15 cellular contexts compared by ENCODE assay signal in the genomic region with DNA sequence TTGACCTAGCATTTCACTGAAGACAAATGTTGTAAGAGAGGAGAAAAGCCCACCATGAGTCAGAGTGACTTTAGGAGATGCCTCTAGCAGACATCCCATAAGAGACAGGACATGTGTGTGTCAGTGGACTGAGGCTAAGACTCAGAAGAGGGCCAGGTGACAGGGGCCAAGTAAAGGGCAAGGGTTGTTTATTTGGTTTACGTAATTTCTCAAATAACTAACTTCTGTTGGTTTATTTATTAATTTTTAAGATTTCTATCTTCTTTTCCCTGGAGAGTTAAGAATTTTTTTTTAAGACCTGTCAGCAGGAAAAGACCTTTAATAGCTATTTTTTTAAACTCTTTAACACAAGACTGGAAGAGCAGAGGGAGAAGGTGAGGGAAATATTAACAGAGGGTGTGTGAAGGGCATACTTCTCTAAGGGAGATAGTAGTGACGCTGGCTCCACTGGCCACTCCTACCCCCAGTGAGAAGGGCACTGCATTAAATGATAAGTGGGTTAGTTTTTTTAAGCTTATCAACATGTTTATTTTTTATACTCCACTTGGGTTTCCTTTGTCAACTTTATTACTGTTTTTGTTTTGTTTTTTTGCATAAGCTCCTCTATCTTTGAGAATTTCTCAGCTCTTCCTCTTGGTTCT. TPM values are rescaled to one million over a fixed set of nuclear protein-coding genes. Genes with fewer than 3 reads are reported as not detected.
DNase-seq lines count a peak whose midpoint lies in the region; TF ChIP-seq lines count a peak whose summit lies in the region.
"Had no signal": no experiment of that assay in that cellular context is flagged by ENCODE, and none has a peak within 500 bp of the region (broad histone marks: within the 10 kb centered on the region; RNA-seq: fewer than 3 reads in every experiment).

No MANE protein-coding gene starts in this region.

- no peaks in the 10 kb centered on the region for H3K9me3 Mint-ChIP-seq in activated CD4-positive, alpha-beta T cell treated with anti-CD3 and anti-CD28 coated beads, Interleukin-2, amount 10 ng/mL, durations not matched to agents 24 days and 14 days
- no peaks in the 10 kb centered on the region for H3K9me3 Mint-ChIP-seq in activated naive CD8-positive, alpha-beta T cell (ENCODE audit: low read depth)
- H3K9me3 Mint-ChIP-seq in nephron = no peaks in the 10 kb centered on the region

- H3K27me3 Mint-ChIP-seq in activated CD4-positive, alpha-beta T cell treated with anti-CD3 and anti-CD28 coated beads, Interleukin-2, amount 10 ng/mL, durations not matched to agents 24 days and 14 days = no peaks in the 10 kb centered on the region
- no peaks in the 10 kb centered on the region for H3K27me3 Mint-ChIP-seq in activated naive CD8-positive, alpha-beta T cell
- peaks cover 11% of the 10 kb centered on the region for H3K27me3 Mint-ChIP-seq in nephron (ENCODE audit: low read depth)

- peak overlapping the region; percentile 56 for H3K27ac Mint-ChIP-seq in activated CD4-positive, alpha-beta T cell treated with anti-CD3 and anti-CD28 coated beads, Interleukin-2, amount 10 ng/mL, durations not matched to agents 24 days and 14 days
- peak overlapping the region; percentile 77 for H3K27ac Mint-ChIP-seq in activated naive CD8-positive, alpha-beta T cell
- peak overlapping the region in 2 of 3 experiments; percentile 24 to 89 for H3K27ac Mint-ChIP-seq in nephron

- intact Hi-C loops in activated CD4-positive, alpha-beta T cell treated with anti-CD3 and anti-CD28 coated beads, Interleukin-2, amount 10 ng/mL, durations not matched to agents 24 days and 14 days (cut with micrococcal nuclease) = no loop called here

- no peak for DNase-seq in activated CD4-positive, alpha-beta T cell treated with anti-CD3 and anti-CD28 coated beads, Interleukin-2, amount 10 ng/mL, durations not matched to agents 24 days and 14 days
- DNase-seq in activated CD4-positive, alpha-beta T cell treated with anti-CD3 and anti-CD28 coated beads for 1 hour = no peak
- no peak for DNase-seq in NCI-H345 (lab: John Stamatoyannopoulos, UW)
- no peak for DNase-seq in DMS79 (lab: John Stamatoyannopoulos, UW)
- DNase-seq: activated gamma-delta T cell treated with Interleukin-2 at 50 U/mL for 16 hours, colonic mucosa, DMS153, HCEC 1CT, NCI-H1092 treated with DMSO at 0.1 percent for 48 hours, NCI-H526, sigmoid colon, tibial artery had no signal

- H3K4me3 Mint-ChIP-seq in activated CD4-positive, alpha-beta T cell treated with anti-CD3 and anti-CD28 coated beads, Interleukin-2, amount 10 ng/mL, durations not matched to agents 24 days and 14 days = peak overlapping the region; percentile 68
- H3K4me3 Mint-ChIP-seq in activated naive CD8-positive, alpha-beta T cell = peak overlapping the region; percentile 73
- peak overlapping the region; percentile 35 to 67 (median 57) for H3K4me3 Mint-ChIP-seq in nephron

- peaks cover 68% of the 10 kb centered on the region for H3K36me3 Mint-ChIP-seq in activated CD4-positive, alpha-beta T cell treated with anti-CD3 and anti-CD28 coated beads, Interleukin-2, amount 10 ng/mL, durations not matched to agents 24 days and 14 days (ENCODE audit: low read depth)
- H3K36me3 Mint-ChIP-seq in activated naive CD8-positive, alpha-beta T cell = peaks cover 38% of the 10 kb centered on the region
- peaks cover 26% of the 10 kb centered on the region for H3K36me3 Mint-ChIP-seq in nephron (ENCODE audit: low read depth)

- TF ChIP-seq CTCF in nephron (IDR thresholded peaks at IDR 0.05; ENCODE audit: unreplicated experiment in 3 of 3) = no peak

- H3K4me1 Mint-ChIP-seq in activated CD4-positive, alpha-beta T cell treated with anti-CD3 and anti-CD28 coated beads, Interleukin-2, amount 10 ng/mL, durations not matched to agents 24 days and 14 days = peaks cover 61% of the 10 kb centered on the region
- peaks cover 69% of the 10 kb centered on the region for H3K4me1 Mint-ChIP-seq in activated naive CD8-positive, alpha-beta T cell (ENCODE audit: low read depth)
- peaks cover 16% of the 10 kb centered on the region for H3K4me1 Mint-ChIP-seq in nephron

RNA-seq across cellular contexts. Expression of a gene that starts 3.5 kb away (rescaled TPM):
- 155 and 158 TPM in 2 replicates for total RNA-seq in activated CD4-positive, alpha-beta T cell treated with anti-CD3 and anti-CD28 coated beads, Interleukin-2, amount 10 ng/mL, durations not matched to agents 24 days and 14 days

RNA-seq across cellular contexts. Expression of a gene that starts 11.5 kb away (rescaled TPM):
- total RNA-seq in activated CD4-positive, alpha-beta T cell treated with anti-CD3 and anti-CD28 coated beads, Interleukin-2, amount 10 ng/mL, durations not matched to agents 24 days and 14 days = 29.5 and 30.7 TPM in 2 replicates

RNA-seq across cellular contexts. Expression of a gene that starts 17.7 kb away (rescaled TPM):
- 239 and 242 TPM in 2 replicates for total RNA-seq in activated CD4-positive, alpha-beta T cell treated with anti-CD3 and anti-CD28 coated beads, Interleukin-2, amount 10 ng/mL, durations not matched to agents 24 days and 14 days

RNA-seq across cellular contexts. Expression of a gene that starts 18.1 kb away (rescaled TPM):
- 69.8 and 76.9 TPM in 2 replicates for total RNA-seq in activated CD4-positive, alpha-beta T cell treated with anti-CD3 and anti-CD28 coated beads, Interleukin-2, amount 10 ng/mL, durations not matched to agents 24 days and 14 days

RNA-seq across cellular contexts. Expression of a gene that starts 32.7 kb away (rescaled TPM):
- 0.47 and 0.50 TPM in 2 replicates for total RNA-seq in activated CD4-positive, alpha-beta T cell treated with anti-CD3 and anti-CD28 coated beads, Interleukin-2, amount 10 ng/mL, durations not matched to agents 24 days and 14 days
- total RNA-seq: HT1080, sigmoid colon had no signal
